In genomic region chr6:75689576-75689975, GRCh38 we compare ENCODE assay signal across 18 cellular contexts.
"Had no signal": no experiment of that assay in that cellular context is flagged by ENCODE, and none has a peak within 500 bp of the region (broad histone marks: within the 10 kb centered on the region; RNA-seq: fewer than 3 reads in every experiment).

No MANE protein-coding gene starts in this region.

- H3K27ac ChIP-seq: SJCRH30 had no signal

- ATAC-seq: Right ventricle myocardium inferior, SK-N-SH treated with all-trans-retinoic acid at 6 μM for 48 hours had no signal

- H3K27ac Mint-ChIP-seq: IgD-negative memory B cell had no signal

- H3K27me3 ChIP-seq: MG63, SJCRH30 had no signal

- H3K9me3 Mint-ChIP-seq: IgD-negative memory B cell had no signal

- H3K27me3 Mint-ChIP-seq: IgD-negative memory B cell had no signal

- H3K4me3 Mint-ChIP-seq: IgD-negative memory B cell had no signal

- DNase-seq: MG63, NCI-H1092 treated with DMSO at 0.1 percent for 48 hours, NCI-H1436, NCI-H187, NCI-H2029, NCI-H2081 treated with DMSO at 0.1 percent for 48 hours, NCI-H2171, NCI-H226, NCI-H446, NCI-H510A, NCI-H524 treated with DMSO at 0.1 percent for 48 hours, NCI-H69, NCI-H774, SHP77 treated with DMSO at 0.1 percent for 48 hours, SJCRH30 had no signal

- H3K4me1 ChIP-seq: SJCRH30 had no signal

- H3K4me3 ChIP-seq: MG63, SJCRH30 had no signal

- H3K9me3 ChIP-seq: MG63, SJCRH30 had no signal
